ENCODE assay signal across 1 cellular context in genomic region chr16:68636064-68636551, GRCh38.
TF ChIP-seq lines count a peak whose summit lies in the region.

No MANE protein-coding gene starts in this region.

TF ChIP-seq in GM23338, 12 proteins besides CTCF, POLR2A, EP300 and RAD21 (continued from another document):
- TF ChIP-seq ZNF462 (CRISPR knock-in tag; IDR thresholded peaks at IDR 0.05) (no peak), NANOG (IDR thresholded peaks at IDR 0.05; ENCODE audit: borderline replicate concordance) (no peak), JUNB (IDR thresholded peaks at IDR 0.05; ENCODE audit: unreplicated experiment) (no peak), ETS1 (IDR thresholded peaks at IDR 0.05) (no peak), EZH2 (IDR thresholded peaks at IDR 0.05; ENCODE audit: low read depth, unreplicated experiment) (no peak), ZNF114 (CRISPR knock-in tag; IDR thresholded peaks at IDR 0.05) (no peak), CREB1 (CRISPR knock-in tag; IDR thresholded peaks at IDR 0.05; ENCODE audit: low read depth) (no peak), ZNF331 (CRISPR knock-in tag; IDR thresholded peaks at IDR 0.05; ENCODE audit: low read depth) (no peak), REST (IDR thresholded peaks at IDR 0.05; ENCODE audit: unreplicated experiment) (no peak), STAT1 (IDR thresholded peaks at IDR 0.05; ENCODE audit: unreplicated experiment) (no peak)
